ENCODE assay signal across 10 cellular contexts in the genomic region with DNA sequence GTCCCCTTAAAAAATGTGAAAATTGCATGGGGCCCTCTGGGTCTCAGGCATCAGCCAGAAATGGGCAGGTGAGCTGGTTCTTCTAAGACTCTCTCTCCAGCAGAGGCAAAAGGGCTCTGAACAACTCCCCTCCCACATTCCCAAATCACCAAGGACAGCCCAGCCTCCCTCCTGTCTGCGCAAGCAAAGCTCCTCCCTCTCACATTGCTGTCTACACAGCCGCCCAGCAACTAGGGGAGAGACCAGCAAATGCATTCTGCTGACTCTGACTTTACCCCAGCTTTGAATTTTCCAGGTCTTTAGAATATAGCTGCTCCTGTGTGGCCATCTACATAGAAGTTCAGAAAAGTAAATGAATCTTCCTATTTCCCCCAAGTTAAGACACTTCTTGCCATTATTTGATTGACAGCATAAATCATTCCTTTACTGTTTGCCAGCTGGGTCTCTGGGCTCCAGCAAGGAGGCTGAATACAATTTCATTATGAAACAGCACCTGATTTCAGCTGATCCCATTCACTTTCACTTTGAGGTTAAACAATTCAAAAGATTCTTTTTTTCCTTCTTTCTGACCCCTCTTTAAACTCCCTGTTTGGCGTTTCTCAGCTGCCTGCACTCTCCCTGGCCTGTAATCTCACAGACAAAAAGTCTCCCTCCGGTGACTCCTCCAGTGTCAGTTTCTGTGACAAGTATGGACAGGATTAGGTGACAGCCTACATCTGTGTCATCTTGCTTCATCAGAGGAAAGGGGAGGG.
DNase-seq lines count a peak whose midpoint lies in the region; ATAC-seq, FAIRE-seq and TF ChIP-seq lines count a peak whose summit lies in the region.
"Had no signal": no experiment of that assay in that cellular context is flagged by ENCODE, and none has a peak within 500 bp of the region (broad histone marks: within the 10 kb centered on the region; RNA-seq: fewer than 3 reads in every experiment).

No MANE protein-coding gene starts in this region.

- no peak for TF ChIP-seq EP300 in H1 (IDR thresholded peaks at IDR 0.05; ENCODE audit: borderline replicate concordance in 1 of 2, low read depth in 2 of 2, low read length in 2 of 2)

- WGBS in H1 (ENCODE audit: extremely low coverage in 1 of 2, insufficient coverage in 1 of 2, insufficient read length in 1 of 2, insufficient replicate concordance in 2 of 2, low coverage in 1 of 2, low lambda C conversion rate in 2 of 2, missing lambda C conversion rate in 1 of 2), 2 experiments, result 42% methylated on average over 4 of the region's 4 CpGs; no CpG with 5 or more reads in 1 of the 2 experiments
- WGBS in mesendoderm (ENCODE audit: extremely low coverage, insufficient coverage, low lambda C conversion rate), result no CpG with 5 or more reads among the region's 4 CpGs

- no peak overlapping the region for H2BK20ac ChIP-seq in H1 (ENCODE audit: low read length)

- H3K4me1 ChIP-seq in left ventricle myocardium inferior (no peaks in the 10 kb centered on the region), H1 (replicated peaks in 1 of 4; ENCODE audit: control insufficient read depth in 3 of 4, insufficient read depth in 4 of 4, low read length in 3 of 4) (peaks cover 0 to 8% (median 2%) of the 10 kb centered on the region in 4 experiments; a peak in 3 of 7 replicates), mesendoderm (ENCODE audit: control insufficient read depth, low read depth, low read length) (no peaks in the 10 kb centered on the region)
- H3K4me1 ChIP-seq: colonic mucosa had no signal

- H3K36me3 ChIP-seq in left ventricle myocardium inferior (no peaks in the 10 kb centered on the region), H1 (ENCODE audit: control insufficient read depth in 2 of 4, insufficient read depth in 4 of 4, low read length in 3 of 4) (no peaks in the 10 kb centered on the region), mesendoderm (ENCODE audit: control insufficient read depth, insufficient read depth, low read length) (no peaks in the 10 kb centered on the region)
- H3K36me3 ChIP-seq: colonic mucosa had no signal

- no peak for DNase-seq in Right ventricle myocardium superior
- DNase-seq in left ventricle myocardium inferior, result no peak
- peak; percentile 44 to 59 for DNase-seq in H1 (ENCODE audit: low read depth in 1 of 2, low spot score in 2 of 2)
- DNase-seq in mesendoderm, result peak; percentile 88
- no peak for DNase-seq in activated naive CD4-positive, alpha-beta T cell (lab: John Stamatoyannopoulos, UW)
- DNase-seq in cerebellar nuclear complex (lab: John Stamatoyannopoulos, UW), result no peak
- no peak for DNase-seq in DMS79 treated with DMSO at 0.1 percent for 48 hours (lab: John Stamatoyannopoulos, UW)
- DNase-seq: colonic mucosa, NCI-H187 had no signal

- CTCF ChIA-PET in H1 (lab: Charles Lee; ENCODE audit: partially characterized antibody), result interaction anchor here (0.7 to 2.2 kb wide), 7 partner anchors 9 to 335 kb away, joined by 3 to 8 read pairs (median 3); no protein-coding TSS in a partner anchor

- no peak overlapping the region for H4K5ac ChIP-seq in H1 (ENCODE audit: insufficient read length, low read depth, low read length)
- H4K5ac ChIP-seq in mesendoderm (ENCODE audit: low read length), result no peak overlapping the region

- H3K9ac ChIP-seq in H1 (replicated peaks in 1 of 4; ENCODE audit: extremely low read depth in 1 of 4, low read depth in 3 of 4, low read length in 3 of 4) (no peak overlapping the region), mesendoderm (ENCODE audit: low read length) (no peak overlapping the region)

- intact Hi-C loops in Right ventricle myocardium superior (cut with DNase I), result no loop called here
- intact Hi-C loops in left ventricle myocardium inferior (cut with micrococcal nuclease), result no loop called here

- H2BK12ac ChIP-seq in H1 (ENCODE audit: low read depth, low read length), result no peak overlapping the region

- H3K4me3 ChIP-seq in left ventricle myocardium inferior (no peak overlapping the region), H1 (ENCODE audit: extremely low read depth in 1 of 4, insufficient read depth in 2 of 4, low read depth in 3 of 4, low read length in 4 of 4) (no peak overlapping the region), mesendoderm (ENCODE audit: low read length) (no peak overlapping the region)
- H3K4me3 ChIP-seq: colonic mucosa had no signal

- no peak overlapping the region for H2BK15ac ChIP-seq in H1 (ENCODE audit: low read length)
- no peak overlapping the region for H2BK15ac ChIP-seq in mesendoderm (replicated peaks; ENCODE audit: low read depth)

- H2AFZ ChIP-seq in H1 (ENCODE audit: low read length), result no peak overlapping the region

- no peak; a peak in 2 of 4 replicates for TF ChIP-seq RAD21 in H1 (IDR thresholded peaks at IDR 0.05 in 1 of 2, conservative IDR thresholded peaks at IDR 0.05 in 1 of 2; ENCODE audit: low read depth in 2 of 2, low read length in 2 of 2)

- no peak for TF ChIP-seq POLR2A in H1 (IDR thresholded peaks at IDR 0.05; ENCODE audit: control extremely low read depth in 1 of 2, low read depth in 2 of 2, low read length in 2 of 2)

- ATAC-seq in Right ventricle myocardium superior (ENCODE audit: poor library complexity) (peak; percentile 57), GM18867 (IDR thresholded peaks at IDR 0.05; ENCODE audit: unreplicated experiment) (no peak)

- H3K23me2 ChIP-seq in H1 (ENCODE audit: low read depth, low read length), result no peaks in the 10 kb centered on the region; the same call in 1 of the 2 replicates

- no peak overlapping the region for H4K91ac ChIP-seq in H1 (replicated peaks; ENCODE audit: insufficient read length, low read length)

- no peaks in the 10 kb centered on the region for H3K79me2 ChIP-seq in H1 (ENCODE audit: control insufficient read depth in 1 of 2, insufficient read depth in 2 of 2, low read length in 2 of 2)
- H3K79me2 ChIP-seq in mesendoderm (ENCODE audit: control insufficient read depth, insufficient read depth, low read length), result no peaks in the 10 kb centered on the region

- H3K27me3 ChIP-seq in left ventricle myocardium inferior (ENCODE audit: low read depth), result peaks cover 52% of the 10 kb centered on the region
- no peaks in the 10 kb centered on the region for H3K27me3 ChIP-seq in H1 (replicated peaks in 1 of 4; ENCODE audit: control insufficient read depth in 3 of 4, extremely low read depth in 1 of 4, insufficient read depth in 3 of 4, low read length in 3 of 4)
- H3K27me3 ChIP-seq in mesendoderm (ENCODE audit: insufficient read depth, low read length, poor library complexity), result no peaks in the 10 kb centered on the region
- H3K27me3 ChIP-seq: colonic mucosa had no signal

- H2AK5ac ChIP-seq in H1 (ENCODE audit: low read depth, low read length) (no peak overlapping the region), mesendoderm (ENCODE audit: low read length) (no peak overlapping the region)

- H3K56ac ChIP-seq in H1 (replicated peaks; ENCODE audit: insufficient read length, low read depth, low read length) (no peak overlapping the region), mesendoderm (ENCODE audit: low read length) (no peak overlapping the region)

- peak; percentile 93 for FAIRE-seq in H1 (lab: Jason Lieb, UNC)

- H2BK5ac ChIP-seq in H1 (ENCODE audit: low read depth, low read length) (no peak overlapping the region), mesendoderm (ENCODE audit: low read length) (no peak overlapping the region)

- H3K4ac ChIP-seq in H1 (replicated peaks; ENCODE audit: insufficient read length, low read depth, low read length) (no peak overlapping the region), mesendoderm (ENCODE audit: low read depth, low read length) (no peak overlapping the region)

- H3K9me3 ChIP-seq in left ventricle myocardium inferior (replicated peaks) (no peaks in the 10 kb centered on the region), H1 (ENCODE audit: insufficient read depth in 2 of 2, low read depth in 1 of 2, low read length in 1 of 2) (no peaks in the 10 kb centered on the region)
- H3K9me3 ChIP-seq: colonic mucosa had no signal

- H3K23ac ChIP-seq in H1 (ENCODE audit: insufficient read length), result no peak overlapping the region
- no peak overlapping the region for H3K23ac ChIP-seq in mesendoderm (ENCODE audit: low read length)

- no peak overlapping the region for H3K14ac ChIP-seq in H1 (ENCODE audit: insufficient read length)

- no peak overlapping the region for H3K27ac ChIP-seq in left ventricle myocardium inferior (replicated peaks)
- no peak overlapping the region for H3K27ac ChIP-seq in H1 (ENCODE audit: low read depth, low read length)
- no peak overlapping the region for H3K27ac ChIP-seq in mesendoderm (ENCODE audit: low read depth, low read length)
- H3K27ac ChIP-seq: colonic mucosa had no signal

- H3K18ac ChIP-seq in H1 (ENCODE audit: extremely low read depth, low read length), result no peak overlapping the region
- H3K18ac ChIP-seq in mesendoderm (ENCODE audit: low read length), result no peak overlapping the region

- no peak for TF ChIP-seq CTCF in left ventricle myocardium inferior (IDR thresholded peaks at IDR 0.05; ENCODE audit: borderline replicate concordance)
- no peak; a peak in 1 of 4 replicates for TF ChIP-seq CTCF in H1 (IDR thresholded peaks at IDR 0.05; ENCODE audit: control extremely low read depth in 1 of 3, insufficient read depth in 1 of 3, low read depth in 1 of 3, low read length in 3 of 3)

- POLR2A ChIA-PET in H1 (lab: Charles Lee; ENCODE audit: partially characterized antibody), result no interaction called here

- no peaks in the 10 kb centered on the region for H3K79me1 ChIP-seq in H1 (ENCODE audit: low read depth, low read length)
- H3K79me1 ChIP-seq in mesendoderm (ENCODE audit: low read length), result no peaks in the 10 kb centered on the region

- H3K4me2 ChIP-seq in H1 (ENCODE audit: insufficient read depth in 1 of 2, low read depth in 2 of 2, low read length in 2 of 2) (peak overlapping the region in 1 of 2 experiments; percentile 29; a peak in 1 of 4 replicates), mesendoderm (ENCODE audit: low read length) (no peak overlapping the region)

- no peaks in the 10 kb centered on the region for H4K20me1 ChIP-seq in H1 (replicated peaks in 1 of 2; ENCODE audit: control insufficient read depth in 1 of 2, insufficient read depth in 2 of 2, low read length in 2 of 2)

- no peak overlapping the region for H2BK120ac ChIP-seq in H1 (replicated peaks; ENCODE audit: low read depth, low read length)
- H2BK120ac ChIP-seq in mesendoderm (ENCODE audit: low read depth, low read length), result no peak overlapping the region

- H4K8ac ChIP-seq in H1 (ENCODE audit: extremely low read depth, insufficient read depth, low read length) (no peak overlapping the region), mesendoderm (ENCODE audit: low read depth, low read length) (no peak overlapping the region)

TF ChIP-seq in H1, 55 proteins besides CTCF, POLR2A, EP300 and RAD21:
- TF ChIP-seq SP1 (IDR thresholded peaks at IDR 0.05; ENCODE audit: low read depth, low read length) (0 out of 2 replicates have a peak, but pooled peaks have one; percentile 17), NRF1 (IDR thresholded peaks at IDR 0.05; ENCODE audit: low read depth, low read length) (peak; percentile 12; the same call in 1 of the 2 replicates), TAF1 (IDR thresholded peaks at IDR 0.05; ENCODE audit: low read depth, low read length) (0 out of 2 replicates have a peak, but pooled peaks have one; percentile 19), RBBP5 (IDR thresholded peaks at IDR 0.05; ENCODE audit: borderline replicate concordance, low read depth, low read length) (no peak)

Comparison
In these comparisons a context has a peak if more than half of its experiments do, and no peak if none do; other contexts are left out.
1. DNase-seq: peak in H1 (2 of 2) and mesendoderm (single experiment); none in Right ventricle myocardium superior (single experiment), left ventricle myocardium inferior (single experiment), activated naive CD4-positive, alpha-beta T cell (0 of 4), cerebellar nuclear complex (0 of 2) and DMS79 treated with DMSO at 0.1 percent for 48 hours (single experiment).